28 cellular contexts compared by ENCODE assay signal in the genomic region with DNA sequence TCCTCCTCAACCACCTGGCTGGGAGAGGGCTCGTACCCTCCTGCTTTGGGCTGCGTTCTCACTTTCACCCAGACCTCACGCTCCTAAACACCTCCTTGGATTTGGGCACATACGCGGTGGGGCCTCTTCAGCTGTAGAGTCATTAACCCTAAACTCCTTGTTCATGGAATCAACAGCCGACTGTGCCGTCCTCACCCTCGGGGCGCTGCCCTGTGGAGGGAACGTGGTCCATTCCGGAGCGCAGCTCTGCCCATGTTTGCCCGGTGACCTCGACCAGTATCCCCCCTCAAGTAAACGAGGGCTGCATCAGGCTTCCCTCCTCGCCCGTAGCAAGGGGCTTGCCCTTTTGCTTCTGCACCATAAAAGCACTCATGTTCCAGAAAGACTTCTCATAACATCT.
"Had no signal": no experiment of that assay in that cellular context is flagged by ENCODE, and none has a peak within 500 bp of the region (broad histone marks: within the 10 kb centered on the region; RNA-seq: fewer than 3 reads in every experiment).

No MANE protein-coding gene starts in this region.

- H3K27ac Mint-ChIP-seq: mesothelial cell of epicardium; naive B cell; natural killer cell; nephron progenitor cell; neural progenitor cell; progenitor cell of endocrine pancreas; stimulated activated memory B cell treated with anti-CD40 and anti-IgM and Interleukin-4, amounts not matched to agents 10 μg/mL and 1 μg/mL and 100 μg/mL, for 72 hours; type B pancreatic cell had no signal

- H3K4me2 ChIP-seq: hepatocyte, neural progenitor cell, smooth muscle cell had no signal

- H3K9me3 Mint-ChIP-seq: mesothelial cell of epicardium, natural killer cell, nephron progenitor cell, neural progenitor cell had no signal

- H2AFZ ChIP-seq: hepatocyte, neural progenitor cell had no signal

- H3K36me3 ChIP-seq: left ventricle myocardium inferior, neural progenitor cell, ovary, right atrium auricular region, right lobe of liver, stomach, suprapubic skin, tibial nerve, uterus had no signal

- H3K27me3 Mint-ChIP-seq: progenitor cell of endocrine pancreas had no signal

- H3K4me3 ChIP-seq: hepatocyte, left ventricle myocardium inferior, lung, neural progenitor cell, ovary, right atrium auricular region, right lobe of liver, smooth muscle cell, stomach, suprapubic skin, tibial nerve, uterus had no signal

- H3K36me3 Mint-ChIP-seq: mesothelial cell of epicardium; naive B cell; natural killer cell; neural progenitor cell; stimulated activated memory B cell treated with anti-CD40 and anti-IgM and Interleukin-4, amounts not matched to agents 10 μg/mL and 1 μg/mL and 100 μg/mL, for 72 hours; type B pancreatic cell had no signal

- H3K4me3 Mint-ChIP-seq: mesothelial cell of epicardium; naive B cell; natural killer cell; nephron progenitor cell; neural progenitor cell; stimulated activated memory B cell treated with anti-CD40 and anti-IgM and Interleukin-4, amounts not matched to agents 10 μg/mL and 1 μg/mL and 100 μg/mL, for 72 hours; type B pancreatic cell had no signal

- H3K4me1 Mint-ChIP-seq: naive B cell; natural killer cell; stimulated activated memory B cell treated with anti-CD40 and anti-IgM and Interleukin-4, amounts not matched to agents 10 μg/mL and 1 μg/mL and 100 μg/mL, for 72 hours had no signal

- H3K79me2 ChIP-seq: hepatocyte had no signal

- H3K9me3 ChIP-seq: left ventricle myocardium inferior, ovary, right atrium auricular region, right lobe of liver, stomach, suprapubic skin, tibial nerve, uterus had no signal

- ATAC-seq: left colon, right lobe of liver had no signal

- H3K27ac ChIP-seq: hepatocyte, left ventricle myocardium inferior, neural progenitor cell, ovary, right atrium auricular region, right lobe of liver, stomach, suprapubic skin, uterus had no signal

- H3K27me3 ChIP-seq: hepatocyte, neural progenitor cell, ovary, right atrium auricular region, right lobe of liver, stomach, suprapubic skin, tibial nerve, uterus had no signal

- H3K4me1 ChIP-seq: neural progenitor cell, right lobe of liver, stomach, suprapubic skin, uterus had no signal

- DNase-seq: islet precursor cell; kidney glomerular epithelial cell; left colon; left ventricle myocardium inferior; mesendoderm; naive B cell; natural killer cell; nephron progenitor cell; ovary; right lobe of liver; stimulated activated CD4-positive, alpha-beta T cell treated with anti-CD3 and anti-CD28 coated beads, Interleukin-1b, Interleukin-23, amount 100 ng/mL, for 48 hours; stimulated activated CD4-positive, alpha-beta T cell treated with anti-CD3 and anti-CD28 coated beads, Interleukin-2, amount 100 ng/mL, for 48 hours; stimulated activated CD4-positive, alpha-beta T cell treated with anti-CD3 and anti-CD28 coated beads, Interleukin-4, amount 100 ng/mL, for 4 hours; stimulated activated CD8-positive, alpha-beta memory T cell treated with anti-CD3 and anti-CD28 coated beads, Interleukin-4, amount 100 ng/mL, for 48 hours; stimulated activated naive CD4-positive, alpha-beta T cell treated with Interleukin-2 at 50 U/mL for 16 hours; stomach; uterus had no signal

- H3K9ac ChIP-seq: neural progenitor cell had no signal
